Comparison of ENCODE assay signal across 15 cellular contexts in genomic region chr9:109859447-109859846, GRCh38.
DNase-seq lines count a peak whose midpoint lies in the region; ATAC-seq and TF ChIP-seq lines count a peak whose summit lies in the region.
"Had no signal": no experiment of that assay in that cellular context is flagged by ENCODE, and none has a peak within 500 bp of the region (broad histone marks: within the 10 kb centered on the region; RNA-seq: fewer than 3 reads in every experiment).

No MANE protein-coding gene starts in this region.

- H2AFZ ChIP-seq in MM.1S (ENCODE audit: low read length) = no peak overlapping the region
- H2AFZ ChIP-seq: parathyroid adenoma had no signal

- no peak overlapping the region for H3K27ac ChIP-seq in MM.1S (ENCODE audit: low read length)
- H3K27ac ChIP-seq: parathyroid adenoma had no signal

- H3K9me3 Mint-ChIP-seq in chondrocyte (ENCODE audit: low read depth) = no peaks in the 10 kb centered on the region
- peaks cover 4% of the 10 kb centered on the region for H3K9me3 Mint-ChIP-seq in osteocyte (ENCODE audit: unreplicated experiment)
- H3K9me3 Mint-ChIP-seq: memory B cell had no signal

- no peaks in the 10 kb centered on the region for H3F3A ChIP-seq in MM.1S (ENCODE audit: insufficient read depth, low read length)

- no peaks in the 10 kb centered on the region for H4K20me1 ChIP-seq in MM.1S (ENCODE audit: insufficient read depth, low read length)

- H3K4me1 Mint-ChIP-seq in chondrocyte (ENCODE audit: low read depth) = peaks cover 9% of the 10 kb centered on the region
- peaks cover 8% of the 10 kb centered on the region for H3K4me1 Mint-ChIP-seq in osteocyte (ENCODE audit: unreplicated experiment)
- H3K4me1 Mint-ChIP-seq: memory B cell had no signal

- DNase-seq in MM.1S (no peak), chondrocyte (ENCODE audit: low spot score) (no peak), osteocyte (ENCODE audit: extremely low spot score, unreplicated experiment) (no peak), epidermal melanocyte (ENCODE audit: insufficient read length, low spot score) (no peak)
- DNase-seq: activated CD4-positive, alpha-beta T cell treated with anti-CD3 and anti-CD28 coated beads for 48 hours; activated effector memory CD4-positive, alpha-beta T cell treated with Interleukin-2 at 50 U/mL for 16 hours; DMS53; NCI-H1092 treated with DMSO at 0.1 percent for 48 hours; NCI-H526 treated with DMSO at 0.1 percent for 48 hours had no signal

- H3K79me2 ChIP-seq in MM.1S (ENCODE audit: low read length) = no peaks in the 10 kb centered on the region
- H3K79me2 ChIP-seq: parathyroid adenoma had no signal

- 0 out of 3 replicates have a peak, but pooled peaks have one; percentile 23 for TF ChIP-seq CTCF in GM12872 (IDR thresholded peaks at IDR 0.05; ENCODE audit: insufficient read depth, low read depth, low read length)
- TF ChIP-seq CTCF in MM.1S (IDR thresholded peaks at IDR 0.05; ENCODE audit: low read length) = peak; percentile 20
- TF ChIP-seq CTCF in chondrocyte (IDR thresholded peaks at IDR 0.05) = peak; percentile 65
- TF ChIP-seq CTCF in osteocyte (IDR thresholded peaks at IDR 0.05) = peak; percentile 39

- no peak for ATAC-seq in HG03354 (IDR thresholded peaks at IDR 0.05; ENCODE audit: poor library complexity, severe bottlenecking, unreplicated experiment)
- ATAC-seq in activated CD4-positive, CD25-positive, alpha-beta regulatory T cell treated with anti-CD3 and anti-CD28 coated beads, Interleukin-2, amount 50 U/mL, for 24 hours = no peak

- H3K27me3 ChIP-seq in MM.1S (replicated peaks; ENCODE audit: insufficient read depth, low read length) = no peaks in the 10 kb centered on the region

- no peaks in the 10 kb centered on the region for H3K36me3 Mint-ChIP-seq in chondrocyte (ENCODE audit: low read depth)
- no peaks in the 10 kb centered on the region for H3K36me3 Mint-ChIP-seq in osteocyte (ENCODE audit: unreplicated experiment)
- H3K36me3 Mint-ChIP-seq: memory B cell had no signal

- H3K27me3 Mint-ChIP-seq in chondrocyte (ENCODE audit: low read depth) = no peaks in the 10 kb centered on the region
- H3K27me3 Mint-ChIP-seq in osteocyte (ENCODE audit: unreplicated experiment) = no peaks in the 10 kb centered on the region

- H3K4me3 ChIP-seq in MM.1S (ENCODE audit: low read length) = no peak overlapping the region
- H3K4me3 ChIP-seq: coronary artery had no signal

- no peaks in the 10 kb centered on the region for H3K9me2 ChIP-seq in MM.1S (replicated peaks; ENCODE audit: insufficient read depth, low read length)

- H3K9ac ChIP-seq in MM.1S (ENCODE audit: low read length) = no peak overlapping the region
- H3K9ac ChIP-seq: parathyroid adenoma had no signal

- H3K27ac Mint-ChIP-seq in chondrocyte (ENCODE audit: unreplicated experiment) = no peak overlapping the region
- no peak overlapping the region for H3K27ac Mint-ChIP-seq in osteocyte (ENCODE audit: unreplicated experiment)
- H3K27ac Mint-ChIP-seq: memory B cell had no signal

- H3K9me3 ChIP-seq in MM.1S (replicated peaks; ENCODE audit: insufficient read depth, low read length) = no peaks in the 10 kb centered on the region

- no peak overlapping the region for H3K4me2 ChIP-seq in MM.1S (ENCODE audit: low read depth, low read length)

- H3K4me3 Mint-ChIP-seq in chondrocyte (ENCODE audit: unreplicated experiment) (no peak overlapping the region), osteocyte (ENCODE audit: unreplicated experiment) (no peak overlapping the region)
- H3K4me3 Mint-ChIP-seq: memory B cell had no signal

- H3K36me3 ChIP-seq in MM.1S (replicated peaks; ENCODE audit: insufficient read depth, low read length) = no peaks in the 10 kb centered on the region

- no peaks in the 10 kb centered on the region for H3K4me1 ChIP-seq in MM.1S (ENCODE audit: low read length)
- H3K4me1 ChIP-seq: parathyroid adenoma had no signal
